1 cellular context compared by ENCODE assay signal in genomic region chr7:130890176-130891020, GRCh38.
TF ChIP-seq lines count a peak whose summit lies in the region.

No MANE protein-coding gene starts in this region.

TF ChIP-seq in GM12878, 131 proteins besides CTCF, POLR2A, EP300 and RAD21 (continued from another document):
- TF ChIP-seq MAX (IDR thresholded peaks at IDR 0.05; ENCODE audit: low read depth, low read length) (no peak), ZNF217 (IDR thresholded peaks at IDR 0.05) (no peak), MYC (IDR thresholded peaks at IDR 0.05; ENCODE audit: insufficient read depth, insufficient read length, insufficient replicate concordance, low read length, severe bottlenecking) (no peak), FOXM1 (IDR thresholded peaks at IDR 0.05; ENCODE audit: low read depth, low read length) (no peak), FOXK2 (IDR thresholded peaks at IDR 0.05) (no peak), MTA3 (IDR thresholded peaks at IDR 0.05; ENCODE audit: borderline replicate concordance, low read length) (no peak)
